In the genomic region with DNA sequence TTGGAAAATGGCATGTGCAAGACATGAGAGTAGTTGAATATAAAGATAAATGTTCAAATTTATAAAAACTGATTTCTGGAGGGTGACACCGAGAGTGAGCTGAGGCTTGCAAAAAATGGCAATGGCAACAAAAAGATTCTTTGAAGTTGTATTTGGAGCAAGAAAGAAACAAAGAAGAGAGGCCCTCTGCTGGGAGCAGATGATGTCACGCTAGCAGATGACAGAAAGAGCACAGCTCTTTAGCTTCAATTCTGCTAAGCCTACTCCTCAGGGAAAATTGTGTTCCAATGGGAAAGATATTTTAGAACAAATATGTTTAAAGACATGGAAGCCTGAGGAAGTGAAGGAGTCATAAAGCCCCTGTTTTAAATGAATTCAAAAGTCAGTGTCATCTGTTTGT, we compare ENCODE assay signal across 1 cellular context.
A peak's percentile ranks its signal among the peaks of the same experiment; 100 is the strongest.
TF ChIP-seq lines count a peak whose summit lies in the region.

No MANE protein-coding gene starts in this region.

TF ChIP-seq in HepG2, 621 proteins besides CTCF, POLR2A, EP300 and RAD21 (continued from another document):
- TF ChIP-seq, protein P1, sequence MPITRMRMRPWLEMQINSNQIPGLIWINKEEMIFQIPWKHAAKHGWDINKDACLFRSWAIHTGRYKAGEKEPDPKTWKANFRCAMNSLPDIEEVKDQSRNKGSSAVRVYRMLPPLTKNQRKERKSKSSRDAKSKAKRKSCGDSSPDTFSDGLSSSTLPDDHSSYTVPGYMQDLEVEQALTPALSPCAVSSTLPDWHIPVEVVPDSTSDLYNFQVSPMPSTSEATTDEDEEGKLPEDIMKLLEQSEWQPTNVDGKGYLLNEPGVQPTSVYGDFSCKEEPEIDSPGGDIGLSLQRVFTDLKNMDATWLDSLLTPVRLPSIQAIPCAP (CRISPR knock-in tag; IDR thresholded peaks at IDR 0.05; ENCODE audit: low read depth), result no peak
- TF ChIP-seq ZSCAN25 (CRISPR knock-in tag; IDR thresholded peaks at IDR 0.05) (no peak), SNAPC2 (CRISPR knock-in tag; IDR thresholded peaks at IDR 0.05) (no peak), SOX6 (IDR thresholded peaks at IDR 0.05) (no peak), SOX6 (CRISPR knock-in tag; IDR thresholded peaks at IDR 0.05) (peak; percentile 39; the same call in 1 of the 2 replicates), ZNF704 (CRISPR knock-in tag; IDR thresholded peaks at IDR 0.05; ENCODE audit: borderline replicate concordance) (no peak), STAG1 (CRISPR knock-in tag; IDR thresholded peaks at IDR 0.05) (peak; percentile 54), HNRNPH1 (optimal IDR thresholded peaks at IDR 0.05; ENCODE audit: low read depth, low read length) (no peak), ATF7-NPFF (CRISPR knock-in tag; IDR thresholded peaks at IDR 0.05; ENCODE audit: low read depth) (no peak)
